ENCODE assay signal across 8 cellular contexts in the genomic region with DNA sequence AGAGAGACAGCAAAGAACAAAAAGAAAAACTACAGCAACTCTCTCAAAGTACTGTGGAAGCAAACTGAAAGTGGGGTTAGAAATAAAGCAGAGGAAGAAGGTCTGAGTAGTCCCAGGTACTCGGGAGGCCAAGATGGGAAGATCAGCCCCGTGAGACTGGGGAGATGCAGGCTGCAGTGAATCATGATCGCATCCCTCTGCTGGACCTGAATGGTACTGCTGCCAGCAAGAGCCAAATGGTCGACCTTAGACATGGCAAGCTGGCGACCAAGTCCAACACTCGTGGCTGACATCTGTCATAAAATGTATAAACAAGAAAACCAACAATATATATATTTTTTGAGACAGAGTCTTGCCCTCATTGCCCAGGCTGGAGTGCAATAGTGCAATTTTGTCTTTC. TPM values are rescaled to one million over a fixed set of nuclear protein-coding genes. Genes with fewer than 3 reads are reported as not detected.
A peak's percentile ranks its signal among the peaks of the same experiment; 100 is the strongest.
DNase-seq lines count a peak whose midpoint lies in the region; ATAC-seq and TF ChIP-seq lines count a peak whose summit lies in the region.

No MANE protein-coding gene starts in this region.

- no peak for DNase-seq in CD14-positive monocyte (ENCODE audit: low spot score)
- DNase-seq in HCT116 (ENCODE audit: low read depth, low spot score) = peak; percentile 18
- peak; percentile 10 to 73 (median 52) for DNase-seq in T-cell
- DNase-seq in astrocyte of the hippocampus (ENCODE audit: low read depth, low spot score) = peak; percentile 44
- no peak for DNase-seq in kidney epithelial cell (ENCODE audit: low read depth)
- DNase-seq in stimulated activated CD8-positive, alpha-beta memory T cell treated with anti-CD3 and anti-CD28 coated beads, Interleukin-12 subunit alpha, Interleukin-12 subunit beta, amount 100 ng/mL, for 24 hours (ENCODE audit: extremely low read depth) = peak; percentile 15
- no peak for DNase-seq in 8988T

- H3K4me3 ChIP-seq in HCT116 (replicated peaks in 1 of 2; ENCODE audit: low read depth in 1 of 2, low read length in 2 of 2) = no peak overlapping the region
- no peak overlapping the region for H3K4me3 ChIP-seq in kidney epithelial cell (ENCODE audit: low read depth, low read length)

- BruUV-seq in HCT116 (replicated peaks; lab: Mats Ljungman, UMichigan) = no TSS peak

- no peak overlapping the region for H3K27ac ChIP-seq in HCT116 (ENCODE audit: low read depth, low read length)

- H3K27me3 Mint-ChIP-seq in CD14-positive monocyte (ENCODE audit: low read depth in 3 of 3) (peaks cover 1 to 5% (median 1%) of the 10 kb centered on the region in 3 donors), T-cell (no peaks in the 10 kb centered on the region)

- no peak overlapping the region for H3K27ac Mint-ChIP-seq in CD14-positive monocyte
- peak overlapping the region in 1 of 2 donors; percentile 28 for H3K27ac Mint-ChIP-seq in T-cell

- H3K4me1 ChIP-seq in HCT116 (ENCODE audit: control insufficient read depth in 1 of 2, insufficient read depth in 2 of 2, low read length in 2 of 2) = no peaks in the 10 kb centered on the region

- no peaks in the 10 kb centered on the region for H3K36me3 Mint-ChIP-seq in CD14-positive monocyte
- H3K36me3 Mint-ChIP-seq in T-cell = peaks cover 4% of the 10 kb centered on the region

- H3K4me3 Mint-ChIP-seq in CD14-positive monocyte (no peak overlapping the region), T-cell (peak overlapping the region in 1 of 3 donors; percentile 57)

- peak; percentile 75 for ATAC-seq in HCT116
- ATAC-seq in T-cell (replicated peaks in 1 of 4) = peak; percentile 94 to 96 (median 95)
- no peak for ATAC-seq in GM21390 (IDR thresholded peaks at IDR 0.05; ENCODE audit: unreplicated experiment)

- H3K4me1 Mint-ChIP-seq in CD14-positive monocyte = no peaks in the 10 kb centered on the region
- H3K4me1 Mint-ChIP-seq in T-cell = peaks cover 15 to 29% (median 22%) of the 10 kb centered on the region in 3 donors

- H3K9me3 ChIP-seq in HCT116 (ENCODE audit: control insufficient read depth in 1 of 2, insufficient read depth in 1 of 2, low read depth in 1 of 2, low read length in 2 of 2) = peaks cover 7 to 14% of the 10 kb centered on the region in 2 experiments; a peak in 2 of 4 replicates

- H3K36me3 ChIP-seq in HCT116 (ENCODE audit: control insufficient read depth in 1 of 2, insufficient read depth in 2 of 2, low read length in 2 of 2) (no peaks in the 10 kb centered on the region), kidney epithelial cell (ENCODE audit: control insufficient read depth, insufficient read depth, low read length) (no peaks in the 10 kb centered on the region)

- RAD21 ChIA-PET in HCT116 (lab: Charles Lee; ENCODE audit: low non-redundant PET in 1 of 2, low total read pairs in 2 of 2, uncharacterized antibody in 2 of 2, unreplicated experiment in 2 of 2) = no interaction called here

- no peak overlapping the region for H3K4me2 ChIP-seq in HCT116 (ENCODE audit: low read length)

- peak; percentile 7; the same call in 1 of the 2 replicates for TF ChIP-seq RAD21 in HCT116 (IDR thresholded peaks at IDR 0.05; ENCODE audit: low read depth)

- H4K20me1 ChIP-seq in HCT116 (ENCODE audit: insufficient read depth) = no peaks in the 10 kb centered on the region

- CTCF ChIA-PET in HCT116 (lab: Charles Lee) = no interaction called here
- CTCF ChIA-PET in T-cell (lab: Charles Lee) = interaction anchor here (0.5 to 1.6 kb wide), 7 partner anchors 10 to 841 kb away, joined by 3 to 5 read pairs (median 3); a partner anchor contains a TSS

- no peak overlapping the region for H2AFZ ChIP-seq in HCT116 (ENCODE audit: low read depth, low read length, poor library complexity, severe bottlenecking)

- no peak overlapping the region for H3K9ac ChIP-seq in HCT116 (ENCODE audit: low read length)

- TF ChIP-seq CTCF in CD14-positive monocyte (IDR thresholded peaks at IDR 0.05) = peak; percentile 67
- peak in 2 of 3 experiments; percentile 51 to 63; a peak in 4 of 6 replicates for TF ChIP-seq CTCF in HCT116 (IDR thresholded peaks at IDR 0.05 in 2 of 3, conservative IDR thresholded peaks at IDR 0.05 in 1 of 3; ENCODE audit: borderline replicate concordance in 1 of 3, insufficient read depth in 1 of 3, low read depth in 2 of 3, low read length in 2 of 3)
- TF ChIP-seq CTCF in kidney epithelial cell (IDR thresholded peaks at IDR 0.05; ENCODE audit: insufficient read depth, low read length, poor library complexity, severe bottlenecking) = peak; percentile 57

- intact Hi-C loops in CD14-positive monocyte (cut with micrococcal nuclease) (no loop called here), HCT116 (cut with micrococcal nuclease) (no loop called here)

- POLR2A ChIA-PET in HCT116 (lab: Charles Lee) (no interaction called here), T-cell (lab: Charles Lee) (no interaction called here)

- no peak for TF ChIP-seq POLR2A in HCT116 (IDR thresholded peaks at IDR 0.05; ENCODE audit: borderline replicate concordance, extremely low read depth, insufficient read depth, insufficient read length)

- H3K9me2 ChIP-seq in HCT116 (ENCODE audit: insufficient read depth) = no peaks in the 10 kb centered on the region

- H3K79me2 ChIP-seq in HCT116 (ENCODE audit: insufficient read depth, low read length) = no peaks in the 10 kb centered on the region

- H3K9me3 Mint-ChIP-seq in CD14-positive monocyte = peaks cover 23 to 60% (median 45%) of the 10 kb centered on the region in 7 donors
- peaks cover 10 to 16% (median 10%) of the 10 kb centered on the region in 3 donors for H3K9me3 Mint-ChIP-seq in T-cell

- H3K27me3 ChIP-seq in HCT116 (ENCODE audit: insufficient read depth, low read length) (no peaks in the 10 kb centered on the region), kidney epithelial cell (ENCODE audit: control insufficient read depth, insufficient read depth, low read length) (no peaks in the 10 kb centered on the region)

TF ChIP-seq in HCT116, 20 proteins besides CTCF, POLR2A, EP300 and RAD21:
- TF ChIP-seq, protein P1, sequence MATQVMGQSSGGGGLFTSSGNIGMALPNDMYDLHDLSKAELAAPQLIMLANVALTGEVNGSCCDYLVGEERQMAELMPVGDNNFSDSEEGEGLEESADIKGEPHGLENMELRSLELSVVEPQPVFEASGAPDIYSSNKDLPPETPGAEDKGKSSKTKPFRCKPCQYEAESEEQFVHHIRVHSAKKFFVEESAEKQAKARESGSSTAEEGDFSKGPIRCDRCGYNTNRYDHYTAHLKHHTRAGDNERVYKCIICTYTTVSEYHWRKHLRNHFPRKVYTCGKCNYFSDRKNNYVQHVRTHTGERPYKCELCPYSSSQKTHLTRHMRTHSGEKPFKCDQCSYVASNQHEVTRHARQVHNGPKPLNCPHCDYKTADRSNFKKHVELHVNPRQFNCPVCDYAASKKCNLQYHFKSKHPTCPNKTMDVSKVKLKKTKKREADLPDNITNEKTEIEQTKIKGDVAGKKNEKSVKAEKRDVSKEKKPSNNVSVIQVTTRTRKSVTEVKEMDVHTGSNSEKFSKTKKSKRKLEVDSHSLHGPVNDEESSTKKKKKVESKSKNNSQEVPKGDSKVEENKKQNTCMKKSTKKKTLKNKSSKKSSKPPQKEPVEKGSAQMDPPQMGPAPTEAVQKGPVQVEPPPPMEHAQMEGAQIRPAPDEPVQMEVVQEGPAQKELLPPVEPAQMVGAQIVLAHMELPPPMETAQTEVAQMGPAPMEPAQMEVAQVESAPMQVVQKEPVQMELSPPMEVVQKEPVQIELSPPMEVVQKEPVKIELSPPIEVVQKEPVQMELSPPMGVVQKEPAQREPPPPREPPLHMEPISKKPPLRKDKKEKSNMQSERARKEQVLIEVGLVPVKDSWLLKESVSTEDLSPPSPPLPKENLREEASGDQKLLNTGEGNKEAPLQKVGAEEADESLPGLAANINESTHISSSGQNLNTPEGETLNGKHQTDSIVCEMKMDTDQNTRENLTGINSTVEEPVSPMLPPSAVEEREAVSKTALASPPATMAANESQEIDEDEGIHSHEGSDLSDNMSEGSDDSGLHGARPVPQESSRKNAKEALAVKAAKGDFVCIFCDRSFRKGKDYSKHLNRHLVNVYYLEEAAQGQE (IDR thresholded peaks at IDR 0.05; ENCODE audit: low read depth) = no peak
- TF ChIP-seq EGR1 (IDR thresholded peaks at IDR 0.05; ENCODE audit: low read depth) (no peak), YY1 (IDR thresholded peaks at IDR 0.05; ENCODE audit: extremely low read depth, insufficient replicate concordance, low read depth, low read length) (no peak), ZFX (IDR thresholded peaks at IDR 0.05) (no peak)
- TF ChIP-seq, protein P2, sequence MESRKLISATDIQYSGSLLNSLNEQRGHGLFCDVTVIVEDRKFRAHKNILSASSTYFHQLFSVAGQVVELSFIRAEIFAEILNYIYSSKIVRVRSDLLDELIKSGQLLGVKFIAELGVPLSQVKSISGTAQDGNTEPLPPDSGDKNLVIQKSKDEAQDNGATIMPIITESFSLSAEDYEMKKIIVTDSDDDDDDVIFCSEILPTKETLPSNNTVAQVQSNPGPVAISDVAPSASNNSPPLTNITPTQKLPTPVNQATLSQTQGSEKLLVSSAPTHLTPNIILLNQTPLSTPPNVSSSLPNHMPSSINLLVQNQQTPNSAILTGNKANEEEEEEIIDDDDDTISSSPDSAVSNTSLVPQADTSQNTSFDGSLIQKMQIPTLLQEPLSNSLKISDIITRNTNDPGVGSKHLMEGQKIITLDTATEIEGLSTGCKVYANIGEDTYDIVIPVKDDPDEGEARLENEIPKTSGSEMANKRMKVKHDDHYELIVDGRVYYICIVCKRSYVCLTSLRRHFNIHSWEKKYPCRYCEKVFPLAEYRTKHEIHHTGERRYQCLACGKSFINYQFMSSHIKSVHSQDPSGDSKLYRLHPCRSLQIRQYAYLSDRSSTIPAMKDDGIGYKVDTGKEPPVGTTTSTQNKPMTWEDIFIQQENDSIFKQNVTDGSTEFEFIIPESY (IDR thresholded peaks at IDR 0.05; ENCODE audit: extremely low read depth, insufficient replicate concordance, low read length) = no peak

RNA-seq across cellular contexts. Expression of a gene that starts 33.7 kb away (rescaled TPM):
- polyA plus RNA-seq in CD14-positive monocyte = under 1 TPM; 0.40 to 0.59 TPM
- total RNA-seq in HCT116 (2021; ENCODE audit: unreplicated experiment) (7.1 TPM), T-cell (1 to 10 TPM; 3.3 to 6.5 (median 6.0) TPM), kidney epithelial cell (4.7 and 7.6 TPM in 2 replicates)
- 1.4 and 1.8 TPM in 2 replicates for polyA plus RNA-seq in HCT116 (2012)

Comparison
In these comparisons a context has a peak if more than half of its experiments do, and no peak if none do; other contexts are left out.
1. DNase-seq: peak in HCT116 (single experiment), T-cell (34 of 34), astrocyte of the hippocampus (single experiment) and stimulated activated CD8-positive, alpha-beta memory T cell treated with anti-CD3 and anti-CD28 coated beads, Interleukin-12 subunit alpha, Interleukin-12 subunit beta, amount 100 ng/mL, for 24 hours (single experiment); none in CD14-positive monocyte (single experiment), kidney epithelial cell (single experiment) and 8988T (single experiment).
2. Peak in every context shown above with its lines, with median percentiles within 50 percentile points of each other: CTCF ChIP-seq.